21 cellular contexts compared by ENCODE assay signal in the genomic region with DNA sequence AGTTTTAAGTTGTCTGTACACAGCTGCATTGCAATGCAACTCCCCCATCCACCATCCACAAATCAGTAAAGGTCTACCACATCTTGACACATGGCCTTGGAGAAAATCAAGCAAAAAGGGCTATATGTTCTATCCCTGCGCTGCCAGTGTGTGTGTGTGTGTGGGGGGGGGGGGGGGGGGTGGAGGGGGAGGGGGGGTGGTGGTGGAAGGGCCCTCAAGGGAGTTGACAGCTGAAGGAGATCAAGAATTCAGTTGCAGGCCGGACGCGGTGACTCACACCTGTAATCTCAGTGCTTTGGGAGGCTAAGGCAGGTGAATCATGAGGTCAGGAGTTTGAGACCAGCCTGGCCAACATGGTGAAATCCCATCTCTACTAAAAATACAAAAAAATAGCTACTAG. TPM values are rescaled to one million over a fixed set of nuclear protein-coding genes. Genes with fewer than 3 reads are reported as not detected.
A peak's percentile ranks its signal among the peaks of the same experiment; 100 is the strongest.
DNase-seq lines count a peak whose midpoint lies in the region; ATAC-seq, FAIRE-seq and TF ChIP-seq lines count a peak whose summit lies in the region.
"Had no signal": no experiment of that assay in that cellular context is flagged by ENCODE, and none has a peak within 500 bp of the region (broad histone marks: within the 10 kb centered on the region; RNA-seq: fewer than 3 reads in every experiment).

No MANE protein-coding gene starts in this region.

- H3K18ac ChIP-seq in mesenchymal stem cell (ENCODE audit: low read depth in 1 of 2, low read length in 2 of 2): peak overlapping the region in 1 of 2 experiments; percentile 11

- H3K79me1 ChIP-seq in mesenchymal stem cell (replicated peaks; ENCODE audit: low read length, poor library complexity, severe bottlenecking): no peaks in the 10 kb centered on the region

- H4K91ac ChIP-seq in mesenchymal stem cell (ENCODE audit: low read length): no peak overlapping the region

- no peak for TF ChIP-seq EP300 in K562 (IDR thresholded peaks at IDR 0.05; ENCODE audit: low read length)

- H3K27ac ChIP-seq in K562 (ENCODE audit: extremely low read depth, low read depth, low read length) (no peak overlapping the region), mesenchymal stem cell (ENCODE audit: low read length, poor library complexity, severe bottlenecking) (no peak overlapping the region)

- intact Hi-C loops in K562 (cut with micrococcal nuclease): no loop called here

- H3K36me3 ChIP-seq in K562 (ENCODE audit: control insufficient read depth, insufficient read depth, low read length): no peaks in the 10 kb centered on the region
- H3K36me3 ChIP-seq in mesenchymal stem cell (ENCODE audit: control insufficient read depth in 1 of 2, insufficient read depth in 2 of 2, low read depth in 1 of 2, low read length in 2 of 2): no peaks in the 10 kb centered on the region
- H3K36me3 ChIP-seq: thoracic aorta had no signal

- in situ Hi-C loops in K562 (cut with MboI): no loop called here

- no peak overlapping the region for H3K4me2 ChIP-seq in K562 (ENCODE audit: insufficient read depth, low read length)
- no peak overlapping the region for H3K4me2 ChIP-seq in mesenchymal stem cell (ENCODE audit: low read length, poor library complexity, severe bottlenecking)

- CTCF ChIA-PET in K562 (lab: Yijun Ruan, JAX; ENCODE audit: low intra/inter-chr PET ratio): no interaction called here

- no peaks in the 10 kb centered on the region for H3K9me1 ChIP-seq in K562 (ENCODE audit: control insufficient read depth, insufficient read depth, low read length)

- H4K8ac ChIP-seq in mesenchymal stem cell (ENCODE audit: low read length): no peak overlapping the region

- H3K9me3 ChIP-seq in K562 (replicated peaks; ENCODE audit: control insufficient read depth, insufficient read depth, low read depth, low read length): no peaks in the 10 kb centered on the region
- H3K9me3 ChIP-seq in mesenchymal stem cell (ENCODE audit: control insufficient read depth, low read length): no peaks in the 10 kb centered on the region
- H3K9me3 ChIP-seq: thoracic aorta had no signal

- no peak overlapping the region for H3K9ac ChIP-seq in K562 (ENCODE audit: insufficient read depth in 1 of 2, low read depth in 2 of 2, low read length in 2 of 2)
- no peak overlapping the region for H3K9ac ChIP-seq in mesenchymal stem cell (ENCODE audit: low read length)

- H2AK5ac ChIP-seq in mesenchymal stem cell (ENCODE audit: low read length, severe bottlenecking): no peak overlapping the region

- no peak for TF ChIP-seq CTCF in K562 (IDR thresholded peaks at IDR 0.05 in 2 of 3, conservative IDR thresholded peaks at IDR 0.05 in 1 of 3; ENCODE audit: insufficient read depth in 2 of 3, low read depth in 1 of 3, low read length in 3 of 3)

- H4K20me1 ChIP-seq in K562 (replicated peaks; ENCODE audit: control insufficient read depth, insufficient read depth, low read length): no peaks in the 10 kb centered on the region

- TF ChIP-seq RAD21 in K562 (CRISPR knock-in tag; conservative IDR thresholded peaks at IDR 0.05 in 1 of 2, IDR thresholded peaks at IDR 0.05 in 1 of 2): no peak

- H2BK5ac ChIP-seq in mesenchymal stem cell (ENCODE audit: low read depth, low read length, poor library complexity, severe bottlenecking): no peak overlapping the region

- no peak for TF ChIP-seq POLR2A in K562 (conservative IDR thresholded peaks at IDR 0.05)

- H2BK12ac ChIP-seq in mesenchymal stem cell (ENCODE audit: low read length in 2 of 2): no peak overlapping the region

- peak; percentile 79 for DNase-seq in EL
- DNase-seq in M059J (ENCODE audit: low read depth): peak; percentile 92
- DNase-seq in K562 (ENCODE audit: extremely low read depth in 1 of 4, low spot score in 3 of 4): peak in 2 of 4 experiments; percentile 31 to 59
- peak; percentile 51 for DNase-seq in mesenchymal stem cell
- no peak for DNase-seq in ecto neural progenitor cell (ENCODE audit: low spot score)
- no peak for DNase-seq in NCI-H524 (lab: John Stamatoyannopoulos, UW)
- DNase-seq: activated CD4-positive, alpha-beta T cell treated with anti-CD3 and anti-CD28 coated beads for 4 hours; activated T-cell treated with anti-CD3 and anti-CD28 coated beads, Interleukin-2, amount 50 U/mL, for 4 hours; C1 segment of cervical spinal cord; central memory CD4-positive, alpha-beta T cell; GOT3; NCI-H1105; NCI-H2171 treated with DMSO at 0.1 percent for 48 hours; nucleus accumbens; Right ventricle myocardium superior; stimulated activated CD4-positive, alpha-beta T cell treated with anti-CD3 and anti-CD28 coated beads, Interleukin-4, amount 100 ng/mL, for 1 hour; stimulated activated CD8-positive, alpha-beta memory T cell treated with anti-CD3 and anti-CD28 coated beads, Interleukin-4, amount 100 ng/mL, for 48 hours had no signal

- BruUV-seq in K562 (replicated peaks; lab: Mats Ljungman, UMichigan): no TSS peak

- H3K4me1 ChIP-seq in K562 (replicated peaks in 1 of 2; ENCODE audit: control insufficient read depth in 2 of 2, insufficient read depth in 2 of 2, low read length in 2 of 2) (peaks cover 15 to 26% of the 10 kb centered on the region in 2 experiments), mesenchymal stem cell (ENCODE audit: control insufficient read depth, insufficient read depth, low read depth, low read length) (peaks cover 7% of the 10 kb centered on the region)

- no peak for FAIRE-seq in K562 (lab: Jason Lieb, UNC)
- FAIRE-seq: endometrium had no signal

- WGBS in K562 (ENCODE audit: insufficient coverage, low coverage, missing lambda C conversion rate): 25% methylated on average over 4 of the region's 4 CpGs
- WGBS in mesenchymal stem cell: no CpG with 5 or more reads among the region's 4 CpGs

- peak overlapping the region; percentile 0; the same call in 1 of the 2 replicates for H2AFZ ChIP-seq in K562 (ENCODE audit: low read depth, low read length)
- H2AFZ ChIP-seq in mesenchymal stem cell (ENCODE audit: low read depth, low read length): no peak overlapping the region

- no peak overlapping the region for H3K4ac ChIP-seq in mesenchymal stem cell (ENCODE audit: low read depth in 1 of 2, low read length in 2 of 2)

- H3K27me3 ChIP-seq in K562 (ENCODE audit: control insufficient read depth in 2 of 2, insufficient read depth in 2 of 2, low read length in 2 of 2): no peaks in the 10 kb centered on the region
- no peaks in the 10 kb centered on the region for H3K27me3 ChIP-seq in mesenchymal stem cell (ENCODE audit: control insufficient read depth in 1 of 2, insufficient read depth in 1 of 2, low read length in 2 of 2)

- H3K4me3 ChIP-seq in K562 (no peak overlapping the region), mesenchymal stem cell (ENCODE audit: insufficient read depth in 1 of 2, low read depth in 1 of 2, low read length in 2 of 2) (no peak overlapping the region)
- H3K4me3 ChIP-seq: thoracic aorta had no signal

- H2BK120ac ChIP-seq in mesenchymal stem cell (ENCODE audit: low read depth, low read length): no peak overlapping the region

- H3K23ac ChIP-seq in mesenchymal stem cell (ENCODE audit: low read length in 2 of 2): no peak overlapping the region

- no peaks in the 10 kb centered on the region for H3K79me2 ChIP-seq in K562 (ENCODE audit: control insufficient read depth, insufficient read depth, low read length)

- POLR2A ChIA-PET in K562 (lab: Yijun Ruan, JAX): interaction anchor here (0.6 to 2.5 kb wide), 4 partner anchors 10 to 39 kb away, joined by 3 to 11 read pairs (median 4); no protein-coding TSS in a partner anchor

- no peak overlapping the region for H2BK15ac ChIP-seq in mesenchymal stem cell (ENCODE audit: low read depth, poor library complexity, severe bottlenecking)

- no peak for ATAC-seq in K562
- no peak for ATAC-seq in HG03469 (IDR thresholded peaks at IDR 0.05; ENCODE audit: unreplicated experiment)
- no peak for ATAC-seq in HG03565 (IDR thresholded peaks at IDR 0.05; ENCODE audit: unreplicated experiment)
- ATAC-seq: activated T-cell treated with anti-CD3 and anti-CD28 coated beads, Interleukin-2, amount 50 U/mL, for 4 hours had no signal

- H3K14ac ChIP-seq in mesenchymal stem cell (ENCODE audit: low read length in 2 of 2): no peak overlapping the region

TF ChIP-seq in K562, 482 proteins besides CTCF, POLR2A, EP300 and RAD21 (continues in another document):
- no peak for TF ChIP-seq MYBL2 (IDR thresholded peaks at IDR 0.05; ENCODE audit: low read depth)
- no peak for TF ChIP-seq MYBL2 (CRISPR knock-in tag; IDR thresholded peaks at IDR 0.05; ENCODE audit: borderline replicate concordance)
- TF ChIP-seq NFE2L1 (tag; IDR thresholded peaks at IDR 0.05; ENCODE audit: borderline replicate concordance, low read depth): no peak
- TF ChIP-seq KDM1A (IDR thresholded peaks at IDR 0.05): peak; percentile 45 to 58; a peak in 3 of 4 replicates
- TF ChIP-seq RNF2 (IDR thresholded peaks at IDR 0.05): no peak
- TF ChIP-seq ARID1B (IDR thresholded peaks at IDR 0.05): peak; percentile 51; the same call in 1 of the 2 replicates

RNA-seq across cellular contexts. Expression of a gene that starts 37.6 kb away (rescaled TPM):
- total RNA-seq in M059J (2014; rRNA removed; shearing (Covaris generic)): 612 and 621 TPM in 2 replicates
- total RNA-seq in K562 (2011; cell fraction: chromatin; rRNA removed; ENCODE audit: low replicate concordance): 12.8 and 26.9 TPM in 2 replicates
- total RNA-seq in K562 (2011; cell fraction: nucleolus; rRNA removed): 9.8 and 13.6 TPM in 2 replicates
- total RNA-seq in K562 (2011; cell fraction: nucleoplasm; rRNA removed): 20.3 and 22.9 TPM in 2 replicates
- total RNA-seq in K562 (2014; rRNA removed) (31.8 and 34.6 TPM in 2 replicates), K562 (2014; rRNA removed; fragmentation: Illumina TruSeq; extraction: Trizol) (58.3 and 71.7 TPM in 2 replicates), K562 (2015; rRNA removed; fragmentation: Illumina TruSeq; extraction: Trizol) (35.6 and 39.1 TPM in 2 replicates), K562 (2021) (64.5 and 67.5 TPM in 2 replicates)
- polyA plus RNA-seq in K562 (2011; rRNA removed) (21.0 and 22.9 TPM in 2 replicates), K562 (2014; fragmentation: Illumina TruSeq; extraction: Trizol) (52.6 and 58.3 TPM in 2 replicates), K562 (2014; fragmentation: Nextera tagmentation; extraction: Ambion mirVana) (10 to 100 TPM; 16.0 to 18.9 TPM), K562 (2014; rRNA removed) (33.8 and 38.4 TPM in 2 replicates)
- 7.4 and 14.6 TPM in 2 replicates for polyA plus RNA-seq in K562 (2011; cell fraction: cytosol; rRNA removed)
- polyA plus RNA-seq in K562 (2011; cell fraction: nucleus; rRNA removed): 6.9 and 12.6 TPM in 2 replicates
- polyA plus RNA-seq in K562 (2012): 37.3 and 89.5 TPM in 2 replicates
- polyA minus RNA-seq in K562 (2011; rRNA and poly(A)+ RNA removed): 15.9 and 25.4 TPM in 2 replicates
- polyA minus RNA-seq in K562 (2011; cell fraction: cytosol; rRNA and poly(A)+ RNA removed): 13.6 and 16.5 TPM in 2 replicates
- 8.1 and 16.3 TPM in 2 replicates for polyA minus RNA-seq in K562 (2011; cell fraction: nucleus; rRNA and poly(A)+ RNA removed)
- polyA plus RNA-seq in mesenchymal stem cell (2013, experiment 1 of 2): 212 TPM
- polyA plus RNA-seq in mesenchymal stem cell (2013, experiment 2 of 2): 219 TPM

Comparison
In these comparisons a context has a peak if more than half of its experiments do, and no peak if none do; other contexts are left out.
1. DNase-seq: peak in EL (single experiment), M059J (single experiment) and mesenchymal stem cell (single experiment); none in ecto neural progenitor cell (single experiment) and NCI-H524 (0 of 2).